11 cellular contexts compared by ENCODE assay signal in the genomic region with DNA sequence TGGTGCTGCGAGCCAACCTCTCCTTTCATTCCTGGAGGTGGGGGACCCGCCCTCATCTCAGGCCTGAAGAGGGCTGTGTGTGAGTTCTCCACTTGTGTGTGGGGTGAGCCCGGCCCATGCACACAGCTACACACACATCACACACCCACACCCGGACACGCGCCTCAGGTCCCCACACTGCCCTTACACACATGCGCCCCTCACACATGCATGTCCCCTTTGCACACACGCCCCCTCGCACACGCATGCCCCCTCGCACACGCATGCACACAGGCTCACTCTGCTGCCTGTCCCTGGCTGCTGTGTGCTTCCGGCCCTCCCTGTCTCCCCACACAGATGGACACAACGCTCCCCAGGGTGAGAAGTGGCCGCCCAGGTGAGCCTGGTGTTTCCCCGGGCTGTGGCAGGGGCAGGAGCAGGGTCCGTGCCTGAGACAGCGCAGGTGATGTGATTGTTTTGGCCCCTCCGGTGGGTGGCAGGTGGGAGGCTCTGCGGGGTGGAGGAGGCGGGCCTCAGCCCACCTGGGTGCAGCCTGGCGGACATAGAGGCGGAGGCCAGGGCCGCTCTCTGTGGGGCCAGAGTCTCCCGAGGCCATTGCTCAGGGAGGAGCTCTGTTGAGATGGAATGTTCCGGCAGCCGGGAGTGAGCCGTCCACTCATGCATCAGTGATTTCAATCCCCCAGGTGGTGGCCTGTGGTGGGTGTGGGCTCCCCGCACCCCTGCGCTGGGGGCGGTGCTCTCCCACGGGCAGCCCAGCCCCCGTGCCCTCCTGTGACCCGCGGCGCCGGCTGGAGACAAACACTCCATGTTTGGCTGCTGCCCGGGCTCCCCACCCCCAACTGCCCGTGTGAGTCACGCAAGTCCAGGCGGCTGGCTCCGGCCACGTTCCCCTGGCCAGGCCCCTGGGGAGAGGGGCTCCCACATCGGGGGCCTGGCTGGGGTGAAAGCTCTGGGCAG. TPM values are rescaled to one million over a fixed set of nuclear protein-coding genes. Genes with fewer than 3 reads are reported as not detected.
DNase-seq lines count a peak whose midpoint lies in the region; ATAC-seq, FAIRE-seq and TF ChIP-seq lines count a peak whose summit lies in the region.
"Had no signal": no experiment of that assay in that cellular context is flagged by ENCODE, and none has a peak within 500 bp of the region (broad histone marks: within the 10 kb centered on the region; RNA-seq: fewer than 3 reads in every experiment).

No MANE protein-coding gene starts in this region.

- H3K4me2 ChIP-seq in BLaER1, result peak overlapping the region; percentile 98

- no peaks in the 10 kb centered on the region for H3K27me3 Mint-ChIP-seq in activated CD4-positive, alpha-beta memory T cell treated with anti-CD3 and anti-CD28 coated beads, Interleukin-2, amount 10 ng/mL, durations not matched to agents 7 days and 5 days
- H3K27me3 Mint-ChIP-seq: activated naive CD8-positive, alpha-beta T cell treated with anti-CD3 and anti-CD28 coated beads, Interleukin-2, amount 10 ng/mL, durations not matched to agents 7 days and 5 days; natural killer cell treated with Interleukin-12 subunit alpha and Interleukin-12 subunit beta and Interleukin-15 and Interleukin-18, amount 100 ng/mL, for 72 hours had no signal

- H3K9me3 ChIP-seq in BLaER1, result no peaks in the 10 kb centered on the region
- no peaks in the 10 kb centered on the region for H3K9me3 ChIP-seq in Peyer's patch
- no peaks in the 10 kb centered on the region for H3K9me3 ChIP-seq in pancreas
- no peaks in the 10 kb centered on the region for H3K9me3 ChIP-seq in small intestine (ENCODE audit: control insufficient read depth, low read depth)

- no peak for TF ChIP-seq CTCF in Peyer's patch (IDR thresholded peaks at IDR 0.05)
- TF ChIP-seq CTCF in fibroblast of pulmonary artery (IDR thresholded peaks at IDR 0.05; ENCODE audit: low read length, missing control alignments), result no peak
- no peak for TF ChIP-seq CTCF in pancreas (IDR thresholded peaks at IDR 0.05)

- no peaks in the 10 kb centered on the region for H3K36me3 Mint-ChIP-seq in activated CD4-positive, alpha-beta memory T cell treated with anti-CD3 and anti-CD28 coated beads, Interleukin-2, amount 10 ng/mL, durations not matched to agents 7 days and 5 days (ENCODE audit: low read depth)
- H3K36me3 Mint-ChIP-seq: activated naive CD8-positive, alpha-beta T cell treated with anti-CD3 and anti-CD28 coated beads, Interleukin-2, amount 10 ng/mL, durations not matched to agents 7 days and 5 days; natural killer cell treated with Interleukin-12 subunit alpha and Interleukin-12 subunit beta and Interleukin-15 and Interleukin-18, amount 100 ng/mL, for 72 hours had no signal

- WGBS in pancreas, 2 donors, result 26 to 34% methylated on average over 41 to 44 of the region's 44 CpGs
- WGBS in small intestine, 3 donors, result 34 to 45% (median 44%) methylated on average over 42 to 44 of the region's 44 CpGs

- H3K4me1 ChIP-seq in BLaER1, result peaks cover 59% of the 10 kb centered on the region
- H3K4me1 ChIP-seq in Peyer's patch, result peaks cover 0 to 39% (median 0%) of the 10 kb centered on the region in 4 donors
- peaks cover 0 to 7% (median 5%) of the 10 kb centered on the region in 3 donors for H3K4me1 ChIP-seq in pancreas
- H3K4me1 ChIP-seq in small intestine (ENCODE audit: control insufficient read depth in 2 of 2, insufficient read depth in 1 of 2, low read depth in 1 of 2, low read length in 1 of 2), result no peaks in the 10 kb centered on the region

- H3K4me3 ChIP-seq in BLaER1, result peak overlapping the region; percentile 52
- H3K4me3 ChIP-seq in Peyer's patch, result no peak overlapping the region
- no peak overlapping the region for H3K4me3 ChIP-seq in fibroblast of pulmonary artery (replicated peaks; ENCODE audit: low read depth, low read length)
- no peak overlapping the region for H3K4me3 ChIP-seq in pancreas
- no peak overlapping the region for H3K4me3 ChIP-seq in small intestine (ENCODE audit: low read depth in 1 of 2, low read length in 2 of 2)

- no peaks in the 10 kb centered on the region for H3K9me3 Mint-ChIP-seq in activated CD4-positive, alpha-beta memory T cell treated with anti-CD3 and anti-CD28 coated beads, Interleukin-2, amount 10 ng/mL, durations not matched to agents 7 days and 5 days
- H3K9me3 Mint-ChIP-seq: activated naive CD8-positive, alpha-beta T cell treated with anti-CD3 and anti-CD28 coated beads, Interleukin-2, amount 10 ng/mL, durations not matched to agents 7 days and 5 days; natural killer cell treated with Interleukin-12 subunit alpha and Interleukin-12 subunit beta and Interleukin-15 and Interleukin-18, amount 100 ng/mL, for 72 hours had no signal

- H3K27me3 ChIP-seq in BLaER1 (no peaks in the 10 kb centered on the region), Peyer's patch (no peaks in the 10 kb centered on the region), pancreas (no peaks in the 10 kb centered on the region), small intestine (ENCODE audit: control insufficient read depth in 2 of 2, insufficient read depth in 2 of 2, low read length in 2 of 2) (no peaks in the 10 kb centered on the region)

- H3K27ac ChIP-seq in BLaER1 (peak overlapping the region; percentile 53; the same call in 1 of the 2 replicates), Peyer's patch (peak overlapping the region in 2 of 4 donors; percentile 68 to 83), pancreas (peak overlapping the region; percentile 43 to 67 (median 60)), small intestine (ENCODE audit: low read depth in 1 of 2, low read length in 1 of 2) (peak overlapping the region in 1 of 2 donors; percentile 32)

- H3K36me3 ChIP-seq in BLaER1, result peaks cover 8% of the 10 kb centered on the region; the same call in 1 of the 2 replicates
- no peaks in the 10 kb centered on the region for H3K36me3 ChIP-seq in Peyer's patch
- no peaks in the 10 kb centered on the region for H3K36me3 ChIP-seq in pancreas
- no peaks in the 10 kb centered on the region for H3K36me3 ChIP-seq in small intestine (ENCODE audit: control insufficient read depth in 2 of 2, insufficient read depth in 2 of 2, low read length in 2 of 2)

- DNase-seq in Peyer's patch, result peak; percentile 18 to 59 (median 54)
- peak; percentile 77 for DNase-seq in fibroblast of pulmonary artery (ENCODE audit: low read depth)
- DNase-seq in pancreas, result peak in 5 of 6 donors; percentile 56 to 84 (median 79)
- DNase-seq in activated CD4-positive, alpha-beta memory T cell treated with anti-CD3 and anti-CD28 coated beads, Interleukin-2, amount 10 ng/mL, durations not matched to agents 7 days and 5 days, result no peak
- DNase-seq in NCI-H1694 treated with DMSO at 0.1 percent for 48 hours (lab: John Stamatoyannopoulos, UW), result no peak
- no peak for DNase-seq in small intestine
- no peak for DNase-seq in activated CD4-positive, alpha-beta T cell treated with anti-CD3 and anti-CD28 coated beads for 48 hours
- DNase-seq: activated naive CD8-positive, alpha-beta T cell treated with anti-CD3 and anti-CD28 coated beads, Interleukin-2, amount 10 ng/mL, durations not matched to agents 7 days and 5 days had no signal

- H3K4me3 Mint-ChIP-seq in activated CD4-positive, alpha-beta memory T cell treated with anti-CD3 and anti-CD28 coated beads, Interleukin-2, amount 10 ng/mL, durations not matched to agents 7 days and 5 days, result no peak overlapping the region
- H3K4me3 Mint-ChIP-seq: activated naive CD8-positive, alpha-beta T cell treated with anti-CD3 and anti-CD28 coated beads, Interleukin-2, amount 10 ng/mL, durations not matched to agents 7 days and 5 days; natural killer cell treated with Interleukin-12 subunit alpha and Interleukin-12 subunit beta and Interleukin-15 and Interleukin-18, amount 100 ng/mL, for 72 hours had no signal

- POLR2A ChIA-PET in activated CD4-positive, alpha-beta memory T cell treated with anti-CD3 and anti-CD28 coated beads, Interleukin-2, amount 10 ng/mL, durations not matched to agents 7 days and 5 days (lab: Charles Lee), result no interaction called here

- CTCF ChIA-PET in activated CD4-positive, alpha-beta memory T cell treated with anti-CD3 and anti-CD28 coated beads, Interleukin-2, amount 10 ng/mL, durations not matched to agents 7 days and 5 days (lab: Charles Lee), result no interaction called here

- no peak for TF ChIP-seq POLR2A in Peyer's patch (IDR thresholded peaks at IDR 0.05)

- H3K27ac Mint-ChIP-seq in activated CD4-positive, alpha-beta memory T cell treated with anti-CD3 and anti-CD28 coated beads, Interleukin-2, amount 10 ng/mL, durations not matched to agents 7 days and 5 days, result no peak overlapping the region
- H3K27ac Mint-ChIP-seq: activated naive CD8-positive, alpha-beta T cell treated with anti-CD3 and anti-CD28 coated beads, Interleukin-2, amount 10 ng/mL, durations not matched to agents 7 days and 5 days; natural killer cell treated with Interleukin-12 subunit alpha and Interleukin-12 subunit beta and Interleukin-15 and Interleukin-18, amount 100 ng/mL, for 72 hours had no signal

- H3K4me1 Mint-ChIP-seq in activated CD4-positive, alpha-beta memory T cell treated with anti-CD3 and anti-CD28 coated beads, Interleukin-2, amount 10 ng/mL, durations not matched to agents 7 days and 5 days, result no peaks in the 10 kb centered on the region
- H3K4me1 Mint-ChIP-seq: activated naive CD8-positive, alpha-beta T cell treated with anti-CD3 and anti-CD28 coated beads, Interleukin-2, amount 10 ng/mL, durations not matched to agents 7 days and 5 days had no signal

- FAIRE-seq in pancreas (lab: Jason Lieb, UNC) (no peak), small intestine (lab: Jason Lieb, UNC) (no peak)
- FAIRE-seq: G401.6 had no signal

- peaks cover 94% of the 10 kb centered on the region for H4K20me1 ChIP-seq in BLaER1

- no peak overlapping the region for H3K9ac ChIP-seq in BLaER1

- intact Hi-C loops in pancreas (cut with DNase I), result no loop called here

- peak; percentile 75 to 84 (median 83) for ATAC-seq in pancreas
- ATAC-seq: natural killer cell treated with Interleukin-12 subunit alpha and Interleukin-12 subunit beta and Interleukin-15 and Interleukin-18, amount 100 ng/mL, for 72 hours had no signal

RNA-seq across cellular contexts. Expression of gene CACNA1H, which starts 29.1 kb away (rescaled TPM):
- total RNA-seq in Peyer's patch (10 to 100 TPM in 2 of 4 donors, 1 to 10 TPM in 2; 4.0 to 28.9 (median 9.7) TPM), pancreas (1 to 10 TPM; 2.5 to 5.4 (median 3.6) TPM)
- polyA plus RNA-seq in pancreas (10 to 100 TPM; 12.8 to 20.5 TPM), small intestine (1 to 10 TPM in 2 of 3 donors, under 1 TPM in 1; 0.22 to 7.0 (median 1.1) TPM)
- under 1 TPM; 0.58 to 0.83 TPM for total RNA-seq in activated CD4-positive, alpha-beta memory T cell treated with anti-CD3 and anti-CD28 coated beads, Interleukin-2, amount 10 ng/mL, durations not matched to agents 7 days and 5 days

RNA-seq across cellular contexts. Expression of gene TPSG1, which starts 43.1 kb away (rescaled TPM):
- total RNA-seq in Peyer's patch, result 10 to 100 TPM; 16.4 to 44.6 (median 29.5) TPM
- under 1 TPM in 1 of 6 donors, not detected in 5; 0.26 TPM for total RNA-seq in pancreas
- under 1 TPM in 1 of 2 donors, not detected in 1; 0.12 TPM for polyA plus RNA-seq in pancreas
- not detected for total RNA-seq in activated CD4-positive, alpha-beta memory T cell treated with anti-CD3 and anti-CD28 coated beads, Interleukin-2, amount 10 ng/mL, durations not matched to agents 7 days and 5 days
- polyA plus RNA-seq in small intestine, result 10 to 100 TPM in 1 of 3 donors, 1 to 10 TPM in 2; 3.3 to 18.8 (median 9.2) TPM
- total RNA-seq: activated naive CD8-positive, alpha-beta T cell treated with anti-CD3 and anti-CD28 coated beads, Interleukin-2, amount 10 ng/mL, durations not matched to agents 7 days and 5 days had no signal

RNA-seq across cellular contexts. Expression of gene TPSB2, which starts 48.0 kb away (rescaled TPM):
- total RNA-seq in Peyer's patch, result 10 to 100 TPM; 14.9 to 89.7 (median 50.4) TPM
- total RNA-seq in pancreas, result 1 to 10 TPM in 5 of 6 donors, under 1 TPM in 1; 0.69 to 9.9 (median 4.8) TPM
- polyA plus RNA-seq in pancreas, result 10 to 100 TPM in 1 of 2 donors, 1 to 10 TPM in 1; 2.4 to 12.2 TPM
- total RNA-seq in activated CD4-positive, alpha-beta memory T cell treated with anti-CD3 and anti-CD28 coated beads, Interleukin-2, amount 10 ng/mL, durations not matched to agents 7 days and 5 days, result not detected
- polyA plus RNA-seq in small intestine, result 10 to 100 TPM in 2 of 3 donors, 1 to 10 TPM in 1; 1.3 to 58.7 (median 39.7) TPM
- total RNA-seq: activated naive CD8-positive, alpha-beta T cell treated with anti-CD3 and anti-CD28 coated beads, Interleukin-2, amount 10 ng/mL, durations not matched to agents 7 days and 5 days had no signal

RNA-seq across cellular contexts. Expression of gene TPSAB1, which starts 58.5 kb away (rescaled TPM):
- 100 to 1,000 TPM in 1 of 4 donors, 10 to 100 TPM in 3; 23.8 to 130 (median 59.4) TPM for total RNA-seq in Peyer's patch
- total RNA-seq in pancreas, result 10 to 100 TPM in 1 of 6 donors, 1 to 10 TPM in 5; 1.1 to 17.0 (median 4.9) TPM
- 10 to 100 TPM in 1 of 2 donors, 1 to 10 TPM in 1; 1.3 to 14.5 TPM for polyA plus RNA-seq in pancreas
- total RNA-seq in activated CD4-positive, alpha-beta memory T cell treated with anti-CD3 and anti-CD28 coated beads, Interleukin-2, amount 10 ng/mL, durations not matched to agents 7 days and 5 days, result not detected
- 10 to 100 TPM in 2 of 3 donors, 1 to 10 TPM in 1; 1.8 to 50.5 (median 28.9) TPM for polyA plus RNA-seq in small intestine
- total RNA-seq: activated naive CD8-positive, alpha-beta T cell treated with anti-CD3 and anti-CD28 coated beads, Interleukin-2, amount 10 ng/mL, durations not matched to agents 7 days and 5 days had no signal

Comparison
In these comparisons a context has a peak if more than half of its experiments do, and no peak if none do; other contexts are left out.
1. DNase-seq: peak in Peyer's patch (3 of 3), fibroblast of pulmonary artery (single experiment) and pancreas (5 of 6); none in activated CD4-positive, alpha-beta memory T cell treated with anti-CD3 and anti-CD28 coated beads, Interleukin-2, amount 10 ng/mL, durations not matched to agents 7 days and 5 days (single experiment), NCI-H1694 treated with DMSO at 0.1 percent for 48 hours (single experiment), small intestine (single experiment) and activated CD4-positive, alpha-beta T cell treated with anti-CD3 and anti-CD28 coated beads for 48 hours (single experiment).
2. RNA of gene TPSG1, which starts 43.1 kb away (total RNA-seq): 16.4 to 44.6 TPM in Peyer's patch; 0.26 TPM in pancreas and not detected in activated CD4-positive, alpha-beta memory T cell treated with anti-CD3 and anti-CD28 coated beads, Interleukin-2, amount 10 ng/mL, durations not matched to agents 7 days and 5 days; every median in the first group is over 10 times any median in the second.